ENCODE assay signal across 13 cellular contexts in the genomic region with DNA sequence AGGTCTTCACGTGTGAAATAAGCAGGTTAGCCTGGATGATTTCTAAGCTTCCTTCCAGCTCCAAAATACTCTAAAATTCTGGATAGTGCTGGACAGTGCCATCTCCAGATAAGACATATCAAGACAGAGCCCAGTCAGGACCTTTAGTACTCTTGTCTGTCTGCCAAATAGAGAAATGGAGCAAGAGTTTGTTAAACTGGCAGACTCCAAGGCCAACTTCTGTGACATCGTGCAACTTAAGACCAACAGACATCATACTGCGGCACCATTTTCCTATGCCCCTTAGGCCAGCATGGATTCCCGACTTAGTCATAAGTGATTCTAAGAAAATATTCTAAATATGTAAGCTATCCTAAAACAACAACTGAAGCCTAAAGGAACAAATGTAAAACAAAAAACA.
DNase-seq lines count a peak whose midpoint lies in the region; ATAC-seq and TF ChIP-seq lines count a peak whose summit lies in the region.
"Had no signal": no experiment of that assay in that cellular context is flagged by ENCODE, and none has a peak within 500 bp of the region (broad histone marks: within the 10 kb centered on the region; RNA-seq: fewer than 3 reads in every experiment).

No MANE protein-coding gene starts in this region.

- TF ChIP-seq POLR2A in suprapubic skin (IDR thresholded peaks at IDR 0.05): no peak

- no peak for TF ChIP-seq CTCF in fibroblast of villous mesenchyme (IDR thresholded peaks at IDR 0.05; ENCODE audit: insufficient read depth, low read depth, low read length)
- no peak for TF ChIP-seq CTCF in suprapubic skin (IDR thresholded peaks at IDR 0.05)

- TF ChIP-seq EP300 in suprapubic skin (IDR thresholded peaks at IDR 0.05): no peak

- no peaks in the 10 kb centered on the region for H3K9me3 ChIP-seq in adipocyte (ENCODE audit: control insufficient read depth, low read length)
- H3K9me3 ChIP-seq in suprapubic skin: no peaks in the 10 kb centered on the region

- H3K4me3 ChIP-seq in adipocyte (ENCODE audit: low read length) (peak overlapping the region; percentile 56), fibroblast of villous mesenchyme (ENCODE audit: low read depth, low read length) (no peak overlapping the region), suprapubic skin (no peak overlapping the region)

- no peak for ATAC-seq in GM21423 (IDR thresholded peaks at IDR 0.05; ENCODE audit: unreplicated experiment)
- ATAC-seq: activated CD4-positive, CD25-positive, alpha-beta regulatory T cell treated with anti-CD3 and anti-CD28 coated beads, Interleukin-2, amount 50 U/mL, for 24 hours; CD8-positive, alpha-beta T cell had no signal

- peak overlapping the region; percentile 39 for H3K9ac ChIP-seq in adipocyte (ENCODE audit: low read length)

- no peaks in the 10 kb centered on the region for H3K27me3 ChIP-seq in adipocyte (replicated peaks; ENCODE audit: control insufficient read depth, insufficient read depth, low read length)
- no peaks in the 10 kb centered on the region for H3K27me3 ChIP-seq in suprapubic skin

- 85% methylated on average over 4 of the region's 4 CpGs for WGBS in suprapubic skin

- DNase-seq in EH (ENCODE audit: low read depth) (peak; percentile 90), adipocyte (ENCODE audit: low read depth) (peak; percentile 72), fibroblast of villous mesenchyme (ENCODE audit: low read depth) (peak; percentile 86), renal cortical epithelial cell (ENCODE audit: low read depth) (peak; percentile 35), DMS153 treated with DMSO at 0.1 percent for 48 hours (lab: John Stamatoyannopoulos, UW; ENCODE audit: unreplicated experiment) (no peak), suprapubic skin (ENCODE audit: low spot score in 2 of 2) (no peak)
- no peak for DNase-seq in activated CD8-positive, alpha-beta memory T cell treated with anti-CD3 and anti-CD28 coated beads for 24 hours
- DNase-seq: CD8-positive, alpha-beta T cell; cerebellar nuclear complex; NCI-H1436 treated with DMSO at 0.1 percent for 48 hours; NCI-H748 treated with DMSO at 0.1 percent for 48 hours had no signal

- H3K36me3 ChIP-seq in adipocyte (ENCODE audit: control insufficient read depth, insufficient read depth, low read length, severe bottlenecking): no peaks in the 10 kb centered on the region
- no peaks in the 10 kb centered on the region for H3K36me3 ChIP-seq in suprapubic skin

- H3K4me1 ChIP-seq in adipocyte (ENCODE audit: control insufficient read depth, insufficient read depth, low read length) (peaks cover 96% of the 10 kb centered on the region), suprapubic skin (peaks cover 84% of the 10 kb centered on the region)

- H3K27ac ChIP-seq in suprapubic skin: no peak overlapping the region

Comparison
In these comparisons a context has a peak if more than half of its experiments do, and no peak if none do; other contexts are left out.
1. DNase-seq: peak in EH (single experiment), adipocyte (single experiment), fibroblast of villous mesenchyme (single experiment) and renal cortical epithelial cell (single experiment); none in activated CD8-positive, alpha-beta memory T cell treated with anti-CD3 and anti-CD28 coated beads for 24 hours (single experiment), DMS153 treated with DMSO at 0.1 percent for 48 hours (single experiment) and suprapubic skin (0 of 2).